1 cellular context compared by ENCODE assay signal in genomic region chr3:14125193-14126016, GRCh38.
TF ChIP-seq lines count a peak whose summit lies in the region.

No MANE protein-coding gene starts in this region.

TF ChIP-seq in HepG2, 621 proteins besides CTCF, POLR2A, EP300 and RAD21 (continued from another document):
- TF ChIP-seq ZNF691 (CRISPR knock-in tag; IDR thresholded peaks at IDR 0.05; ENCODE audit: borderline replicate concordance, low read depth) = 0 out of 2 replicates have a peak, but pooled peaks have one; percentile 31
- no peak; the same call in 1 of the 2 replicates for TF ChIP-seq ZFP37 (CRISPR knock-in tag; IDR thresholded peaks at IDR 0.05; ENCODE audit: borderline replicate concordance)
- TF ChIP-seq, protein P1, sequence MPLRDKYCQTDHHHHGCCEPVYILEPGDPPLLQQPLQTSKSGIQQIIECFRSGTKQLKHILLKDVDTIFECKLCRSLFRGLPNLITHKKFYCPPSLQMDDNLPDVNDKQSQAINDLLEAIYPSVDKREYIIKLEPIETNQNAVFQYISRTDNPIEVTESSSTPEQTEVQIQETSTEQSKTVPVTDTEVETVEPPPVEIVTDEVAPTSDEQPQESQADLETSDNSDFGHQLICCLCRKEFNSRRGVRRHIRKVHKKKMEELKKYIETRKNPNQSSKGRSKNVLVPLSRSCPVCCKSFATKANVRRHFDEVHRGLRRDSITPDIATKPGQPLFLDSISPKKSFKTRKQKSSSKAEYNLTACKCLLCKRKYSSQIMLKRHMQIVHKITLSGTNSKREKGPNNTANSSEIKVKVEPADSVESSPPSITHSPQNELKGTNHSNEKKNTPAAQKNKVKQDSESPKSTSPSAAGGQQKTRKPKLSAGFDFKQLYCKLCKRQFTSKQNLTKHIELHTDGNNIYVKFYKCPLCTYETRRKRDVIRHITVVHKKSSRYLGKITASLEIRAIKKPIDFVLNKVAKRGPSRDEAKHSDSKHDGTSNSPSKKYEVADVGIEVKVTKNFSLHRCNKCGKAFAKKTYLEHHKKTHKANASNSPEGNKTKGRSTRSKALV (CRISPR knock-in tag; IDR thresholded peaks at IDR 0.05) = no peak; the same call in 1 of the 2 replicates
- no peak for TF ChIP-seq ZSCAN20 (CRISPR knock-in tag; IDR thresholded peaks at IDR 0.05; ENCODE audit: borderline replicate concordance)
- no peak for TF ChIP-seq XRCC5 (optimal IDR thresholded peaks at IDR 0.05; ENCODE audit: low read length)
- TF ChIP-seq, protein P2, sequence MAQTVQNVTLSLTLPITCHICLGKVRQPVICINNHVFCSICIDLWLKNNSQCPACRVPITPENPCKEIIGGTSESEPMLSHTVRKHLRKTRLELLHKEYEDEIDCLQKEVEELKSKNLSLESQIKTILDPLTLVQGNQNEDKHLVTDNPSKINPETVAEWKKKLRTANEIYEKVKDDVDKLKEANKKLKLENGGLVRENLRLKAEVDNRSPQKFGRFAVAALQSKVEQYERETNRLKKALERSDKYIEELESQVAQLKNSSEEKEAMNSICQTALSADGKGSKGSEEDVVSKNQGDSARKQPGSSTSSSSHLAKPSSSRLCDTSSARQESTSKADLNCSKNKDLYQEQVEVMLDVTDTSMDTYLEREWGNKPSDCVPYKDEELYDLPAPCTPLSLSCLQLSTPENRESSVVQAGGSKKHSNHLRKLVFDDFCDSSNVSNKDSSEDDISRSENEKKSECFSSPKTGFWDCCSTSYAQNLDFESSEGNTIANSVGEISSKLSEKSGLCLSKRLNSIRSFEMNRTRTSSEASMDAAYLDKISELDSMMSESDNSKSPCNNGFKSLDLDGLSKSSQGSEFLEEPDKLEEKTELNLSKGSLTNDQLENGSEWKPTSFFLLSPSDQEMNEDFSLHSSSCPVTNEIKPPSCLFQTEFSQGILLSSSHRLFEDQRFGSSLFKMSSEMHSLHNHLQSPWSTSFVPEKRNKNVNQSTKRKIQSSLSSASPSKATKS (CRISPR knock-in tag; IDR thresholded peaks at IDR 0.05) = no peak
- no peak for TF ChIP-seq DMTF1 (CRISPR knock-in tag; IDR thresholded peaks at IDR 0.05)
- TF ChIP-seq HHEX (CRISPR knock-in tag; IDR thresholded peaks at IDR 0.05) = no peak
- TF ChIP-seq MAFG (CRISPR knock-in tag; IDR thresholded peaks at IDR 0.05) = no peak
- TF ChIP-seq SMAD9 (CRISPR knock-in tag; IDR thresholded peaks at IDR 0.05) = peak; percentile 83
- TF ChIP-seq EEA1 (CRISPR knock-in tag; IDR thresholded peaks at IDR 0.05; ENCODE audit: borderline replicate concordance) = 0 out of 2 replicates have a peak, but pooled peaks have one; percentile 19
- no peak for TF ChIP-seq ADNP (CRISPR knock-in tag; IDR thresholded peaks at IDR 0.05)
- no peak for TF ChIP-seq ZNF562 (CRISPR knock-in tag; IDR thresholded peaks at IDR 0.05; ENCODE audit: borderline replicate concordance)
- TF ChIP-seq KLF16 (CRISPR knock-in tag; IDR thresholded peaks at IDR 0.05) = no peak
- TF ChIP-seq, protein P3, sequence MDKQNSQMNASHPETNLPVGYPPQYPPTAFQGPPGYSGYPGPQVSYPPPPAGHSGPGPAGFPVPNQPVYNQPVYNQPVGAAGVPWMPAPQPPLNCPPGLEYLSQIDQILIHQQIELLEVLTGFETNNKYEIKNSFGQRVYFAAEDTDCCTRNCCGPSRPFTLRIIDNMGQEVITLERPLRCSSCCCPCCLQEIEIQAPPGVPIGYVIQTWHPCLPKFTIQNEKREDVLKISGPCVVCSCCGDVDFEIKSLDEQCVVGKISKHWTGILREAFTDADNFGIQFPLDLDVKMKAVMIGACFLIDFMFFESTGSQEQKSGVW (CRISPR knock-in tag; IDR thresholded peaks at IDR 0.05; ENCODE audit: borderline replicate concordance) = no peak
- no peak for TF ChIP-seq ZBTB1 (CRISPR knock-in tag; IDR thresholded peaks at IDR 0.05; ENCODE audit: borderline replicate concordance)
- no peak; the same call in 1 of the 2 replicates for TF ChIP-seq ZNF317 (CRISPR knock-in tag; IDR thresholded peaks at IDR 0.05)
- no peak; the same call in 1 of the 2 replicates for TF ChIP-seq STAG1 (CRISPR knock-in tag; IDR thresholded peaks at IDR 0.05)
- TF ChIP-seq HOXA3 (CRISPR knock-in tag; IDR thresholded peaks at IDR 0.05) = no peak
- peak; percentile 75; the same call in 1 of the 2 replicates for TF ChIP-seq TBX2 (CRISPR knock-in tag; IDR thresholded peaks at IDR 0.05; ENCODE audit: borderline replicate concordance)
- TF ChIP-seq ZNF337 (CRISPR knock-in tag; IDR thresholded peaks at IDR 0.05; ENCODE audit: borderline replicate concordance, low read depth) = 0 out of 2 replicates have a peak, but pooled peaks have one; percentile 13
- TF ChIP-seq JDP2 (CRISPR knock-in tag; IDR thresholded peaks at IDR 0.05; ENCODE audit: borderline replicate concordance) = no peak
- TF ChIP-seq ZNF263 (CRISPR knock-in tag; IDR thresholded peaks at IDR 0.05) = peak; percentile 81
- TF ChIP-seq ZNF788 (CRISPR knock-in tag; IDR thresholded peaks at IDR 0.05; ENCODE audit: borderline replicate concordance) = peak; percentile 48; the same call in 1 of the 2 replicates
- TF ChIP-seq NFE2L1 (CRISPR knock-in tag; IDR thresholded peaks at IDR 0.05; ENCODE audit: borderline replicate concordance) = no peak
- TF ChIP-seq ZNF383 (CRISPR knock-in tag; IDR thresholded peaks at IDR 0.05; ENCODE audit: borderline replicate concordance) = no peak
- TF ChIP-seq PCBP1 (IDR thresholded peaks at IDR 0.05; ENCODE audit: borderline replicate concordance, low read depth, low read length) = no peak
- peak; percentile 94 for TF ChIP-seq MIER2 (CRISPR knock-in tag; IDR thresholded peaks at IDR 0.05)
- TF ChIP-seq ZNF720 (CRISPR knock-in tag; IDR thresholded peaks at IDR 0.05) = no peak
- no peak for TF ChIP-seq PLRG1 (conservative IDR thresholded peaks at IDR 0.05)
- TF ChIP-seq RFXAP (CRISPR knock-in tag; IDR thresholded peaks at IDR 0.05; ENCODE audit: borderline replicate concordance) = peak; percentile 57
- 0 out of 2 replicates have a peak, but pooled peaks have one; percentile 21 for TF ChIP-seq ZNF34 (CRISPR knock-in tag; IDR thresholded peaks at IDR 0.05; ENCODE audit: borderline replicate concordance)
- peak; percentile 17; the same call in 1 of the 2 replicates for TF ChIP-seq ZBTB34 (CRISPR knock-in tag; IDR thresholded peaks at IDR 0.05)
- TF ChIP-seq PAX8 (CRISPR knock-in tag; IDR thresholded peaks at IDR 0.05; ENCODE audit: borderline replicate concordance) = no peak
- peak; percentile 29; the same call in 1 of the 2 replicates for TF ChIP-seq HOXD1 (CRISPR knock-in tag; IDR thresholded peaks at IDR 0.05)
- peak; percentile 49; the same call in 1 of the 2 replicates for TF ChIP-seq ZNF543 (CRISPR knock-in tag; IDR thresholded peaks at IDR 0.05)
- no peak for TF ChIP-seq GATAD2A (CRISPR knock-in tag; IDR thresholded peaks at IDR 0.05)
- TF ChIP-seq KDM6A (CRISPR knock-in tag; IDR thresholded peaks at IDR 0.05; ENCODE audit: low read depth) = no peak
- TF ChIP-seq SKI (IDR thresholded peaks at IDR 0.05; ENCODE audit: partially characterized antibody) = no peak
- TF ChIP-seq ELF4 (CRISPR knock-in tag; IDR thresholded peaks at IDR 0.05; ENCODE audit: borderline replicate concordance) = peak; percentile 60; the same call in 1 of the 2 replicates
- TF ChIP-seq SMAD1 (CRISPR knock-in tag; IDR thresholded peaks at IDR 0.05; ENCODE audit: borderline replicate concordance, low read depth) = 0 out of 2 replicates have a peak, but pooled peaks have one; percentile 17
- TF ChIP-seq MTF2 (CRISPR knock-in tag; IDR thresholded peaks at IDR 0.05; ENCODE audit: borderline replicate concordance) = no peak
- no peak for TF ChIP-seq AGO2 (optimal IDR thresholded peaks at IDR 0.05; ENCODE audit: low read depth, low read length)
- TF ChIP-seq ZNF703 (CRISPR knock-in tag; IDR thresholded peaks at IDR 0.05; ENCODE audit: borderline replicate concordance) = no peak
- TF ChIP-seq PHF21A (CRISPR knock-in tag; IDR thresholded peaks at IDR 0.05) = no peak
- TF ChIP-seq ZNF205 (CRISPR knock-in tag; IDR thresholded peaks at IDR 0.05) = no peak
- 0 out of 2 replicates have a peak, but pooled peaks have one; percentile 9 for TF ChIP-seq ZNF792 (CRISPR knock-in tag; IDR thresholded peaks at IDR 0.05)
- TF ChIP-seq NFKB2 (CRISPR knock-in tag; IDR thresholded peaks at IDR 0.05; ENCODE audit: borderline replicate concordance) = peak; percentile 21; the same call in 1 of the 2 replicates
- TF ChIP-seq CENPX (CRISPR knock-in tag; IDR thresholded peaks at IDR 0.05) = no peak
- peak; percentile 34; the same call in 1 of the 2 replicates for TF ChIP-seq NRL (CRISPR knock-in tag; IDR thresholded peaks at IDR 0.05; ENCODE audit: borderline replicate concordance)
- TF ChIP-seq KLF11 (CRISPR knock-in tag; IDR thresholded peaks at IDR 0.05) = no peak; the same call in 1 of the 2 replicates
- TF ChIP-seq, protein P4, sequence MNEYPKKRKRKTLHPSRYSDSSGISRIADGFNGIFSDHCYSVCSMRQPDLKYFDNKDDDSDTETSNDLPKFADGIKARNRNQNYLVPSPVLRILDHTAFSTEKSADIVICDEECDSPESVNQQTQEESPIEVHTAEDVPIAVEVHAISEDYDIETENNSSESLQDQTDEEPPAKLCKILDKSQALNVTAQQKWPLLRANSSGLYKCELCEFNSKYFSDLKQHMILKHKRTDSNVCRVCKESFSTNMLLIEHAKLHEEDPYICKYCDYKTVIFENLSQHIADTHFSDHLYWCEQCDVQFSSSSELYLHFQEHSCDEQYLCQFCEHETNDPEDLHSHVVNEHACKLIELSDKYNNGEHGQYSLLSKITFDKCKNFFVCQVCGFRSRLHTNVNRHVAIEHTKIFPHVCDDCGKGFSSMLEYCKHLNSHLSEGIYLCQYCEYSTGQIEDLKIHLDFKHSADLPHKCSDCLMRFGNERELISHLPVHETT (CRISPR knock-in tag; conservative IDR thresholded peaks at IDR 0.05) = no peak
- TF ChIP-seq ZFP90 (CRISPR knock-in tag; IDR thresholded peaks at IDR 0.05; ENCODE audit: borderline replicate concordance) = peak; percentile 39
- peak; percentile 27; the same call in 1 of the 2 replicates for TF ChIP-seq ZNF121 (CRISPR knock-in tag; IDR thresholded peaks at IDR 0.05)
- TF ChIP-seq, protein P5, sequence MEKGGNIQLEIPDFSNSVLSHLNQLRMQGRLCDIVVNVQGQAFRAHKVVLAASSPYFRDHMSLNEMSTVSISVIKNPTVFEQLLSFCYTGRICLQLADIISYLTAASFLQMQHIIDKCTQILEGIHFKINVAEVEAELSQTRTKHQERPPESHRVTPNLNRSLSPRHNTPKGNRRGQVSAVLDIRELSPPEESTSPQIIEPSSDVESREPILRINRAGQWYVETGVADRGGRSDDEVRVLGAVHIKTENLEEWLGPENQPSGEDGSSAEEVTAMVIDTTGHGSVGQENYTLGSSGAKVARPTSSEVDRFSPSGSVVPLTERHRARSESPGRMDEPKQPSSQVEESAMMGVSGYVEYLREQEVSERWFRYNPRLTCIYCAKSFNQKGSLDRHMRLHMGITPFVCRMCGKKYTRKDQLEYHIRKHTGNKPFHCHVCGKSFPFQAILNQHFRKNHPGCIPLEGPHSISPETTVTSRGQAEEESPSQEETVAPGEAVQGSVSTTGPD (CRISPR knock-in tag; IDR thresholded peaks at IDR 0.05) = no peak
- TF ChIP-seq ETV6 (CRISPR knock-in tag; conservative IDR thresholded peaks at IDR 0.05) = no peak
- no peak for TF ChIP-seq SP5 (CRISPR knock-in tag; IDR thresholded peaks at IDR 0.05; ENCODE audit: borderline replicate concordance, low read depth)
- TF ChIP-seq NR0B2 (CRISPR knock-in tag; IDR thresholded peaks at IDR 0.05) = 0 out of 2 replicates have a peak, but pooled peaks have one; percentile 21
- no peak; the same call in 1 of the 2 replicates for TF ChIP-seq MEIS2 (CRISPR knock-in tag; IDR thresholded peaks at IDR 0.05)
